ENCODE assay signal across 22 cellular contexts in the genomic region with DNA sequence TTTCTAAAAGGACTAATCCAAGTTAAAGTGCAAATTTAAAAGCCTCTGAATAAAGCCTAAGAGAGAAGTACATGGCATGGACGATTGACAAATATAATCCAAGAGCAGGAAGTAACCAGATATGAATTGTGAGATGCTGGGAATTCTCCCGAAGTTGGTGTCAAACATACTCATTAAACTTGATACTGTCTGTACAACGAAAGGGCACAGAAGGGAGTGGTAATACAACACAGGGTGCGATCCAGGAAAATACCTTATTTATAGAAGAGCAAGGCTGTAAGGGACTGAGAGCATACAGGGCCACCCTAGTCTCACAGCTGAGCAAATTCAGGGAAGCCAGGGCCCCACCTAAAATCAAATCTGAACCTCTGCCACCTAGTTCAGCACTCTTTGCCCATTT. TPM values are rescaled to one million over a fixed set of nuclear protein-coding genes. Genes with fewer than 3 reads are reported as not detected.
"Had no signal": no experiment of that assay in that cellular context is flagged by ENCODE, and none has a peak within 500 bp of the region (broad histone marks: within the 10 kb centered on the region; RNA-seq: fewer than 3 reads in every experiment).

No MANE protein-coding gene starts in this region.

- H3K27me3 ChIP-seq: esophagus muscularis mucosa, heart left ventricle, testis, tibial nerve had no signal

- H3K27ac Mint-ChIP-seq: naive thymus-derived CD4-positive, alpha-beta T cell; nephron progenitor cell; stimulated activated naive B cell treated with anti-CD40 and anti-IgM and Interleukin-4, amounts not matched to agents 10 μg/mL and 1 μg/mL and 100 μg/mL, for 72 hours; stimulated activated naive CD8-positive, alpha-beta T cell treated with anti-CD3 and anti-CD28 coated beads, Interleukin-15, amount 100 ng/mL, for 72 hours had no signal

- H3K4me1 ChIP-seq: esophagus muscularis mucosa, testis, tibial nerve had no signal

- H3K27ac ChIP-seq: esophagus muscularis mucosa, testis, tibial nerve had no signal

- H3K36me3 ChIP-seq: esophagus muscularis mucosa, heart left ventricle had no signal

- ATAC-seq: left ventricle myocardium superior; naive thymus-derived CD4-positive, alpha-beta T cell; sciatic nerve; stimulated activated naive B cell treated with anti-CD40 and anti-IgM and Interleukin-4, amounts not matched to agents 10 μg/mL and 1 μg/mL and 100 μg/mL, for 72 hours; stimulated activated naive CD8-positive, alpha-beta T cell treated with anti-CD3 and anti-CD28 coated beads, Interleukin-15, amount 100 ng/mL, for 72 hours had no signal

- H3K9me3 ChIP-seq: esophagus muscularis mucosa, heart left ventricle, testis, tibial nerve had no signal

- H3K9me3 Mint-ChIP-seq: central memory CD8-positive, alpha-beta T cell; naive thymus-derived CD4-positive, alpha-beta T cell; nephron progenitor cell; stimulated activated naive B cell treated with anti-CD40 and anti-IgM and Interleukin-4, amounts not matched to agents 10 μg/mL and 1 μg/mL and 100 μg/mL, for 72 hours; stimulated activated naive CD8-positive, alpha-beta T cell treated with anti-CD3 and anti-CD28 coated beads, Interleukin-15, amount 100 ng/mL, for 72 hours had no signal

- H3K27me3 Mint-ChIP-seq: stimulated activated naive CD8-positive, alpha-beta T cell treated with anti-CD3 and anti-CD28 coated beads, Interleukin-15, amount 100 ng/mL, for 72 hours had no signal

- H3K36me3 Mint-ChIP-seq: stimulated activated naive B cell treated with anti-CD40 and anti-IgM and Interleukin-4, amounts not matched to agents 10 μg/mL and 1 μg/mL and 100 μg/mL, for 72 hours had no signal

- H3K4me3 Mint-ChIP-seq: central memory CD8-positive, alpha-beta T cell; naive thymus-derived CD4-positive, alpha-beta T cell; nephron progenitor cell; stimulated activated naive B cell treated with anti-CD40 and anti-IgM and Interleukin-4, amounts not matched to agents 10 μg/mL and 1 μg/mL and 100 μg/mL, for 72 hours; stimulated activated naive CD8-positive, alpha-beta T cell treated with anti-CD3 and anti-CD28 coated beads, Interleukin-15, amount 100 ng/mL, for 72 hours had no signal

- H3K4me1 Mint-ChIP-seq: central memory CD8-positive, alpha-beta T cell; nephron progenitor cell; stimulated activated naive CD8-positive, alpha-beta T cell treated with anti-CD3 and anti-CD28 coated beads, Interleukin-15, amount 100 ng/mL, for 72 hours had no signal

- H3K4me3 ChIP-seq: esophagus muscularis mucosa, heart left ventricle, lung, testis, tibial nerve had no signal

- DNase-seq: effector memory CD4-positive, alpha-beta T cell; foreskin fibroblast; heart left ventricle; hypothalamus; islet precursor cell; left ventricle myocardium superior; mesenchymal stem cell; midbrain; naive thymus-derived CD4-positive, alpha-beta T cell; nephron progenitor cell; stimulated activated CD4-positive, alpha-beta T cell treated with anti-CD3 and anti-CD28 coated beads, Interleukin-2, amount 100 ng/mL, for 24 hours; stimulated activated CD4-positive, alpha-beta T cell treated with anti-CD3 and anti-CD28 coated beads, Interleukin-4, amount 100 ng/mL, for 4 hours; stimulated activated naive B cell treated with anti-CD40 and anti-IgM and Interleukin-4, amounts not matched to agents 10 μg/mL and 1 μg/mL and 100 μg/mL, for 72 hours; stimulated activated naive CD8-positive, alpha-beta T cell treated with anti-CD3 and anti-CD28 coated beads, Interleukin-15, amount 100 ng/mL, for 72 hours; testis had no signal

RNA-seq across cellular contexts. Expression of a gene that starts 47.5 kb away (rescaled TPM):
- total RNA-seq: left ventricle myocardium superior, pulmonary artery endothelial cell, skeletal muscle tissue had no signal
- polyA plus RNA-seq: naive thymus-derived CD4-positive, alpha-beta T cell had no signal
